Comparison of ENCODE assay signal across 30 cellular contexts in genomic region chr21:36482673-36483072, GRCh38. TPM values are rescaled to one million over a fixed set of nuclear protein-coding genes. Genes with fewer than 3 reads are reported as not detected.
"Had no signal": no experiment of that assay in that cellular context is flagged by ENCODE, and none has a peak within 500 bp of the region (broad histone marks: within the 10 kb centered on the region; RNA-seq: fewer than 3 reads in every experiment).

No MANE protein-coding gene starts in this region.

- DNase-seq: stimulated activated CD4-positive, alpha-beta T cell treated with anti-CD3 and anti-CD28 coated beads, Interleukin-2, amount 100 ng/mL, for 48 hours; stimulated activated CD4-positive, alpha-beta T cell treated with anti-CD3 and anti-CD28 coated beads, Interleukin-4, amount 100 ng/mL, for 1 hour; stimulated activated CD4-positive, alpha-beta T cell treated with anti-CD3 and anti-CD28 coated beads, Interleukin-4, amount 100 ng/mL, for 24 hours; stimulated activated CD4-positive, alpha-beta T cell treated with anti-CD3 and anti-CD28 coated beads, Interleukin-4, amount 100 ng/mL, for 4 hours; stimulated activated CD8-positive, alpha-beta memory T cell treated with anti-CD3 and anti-CD28 coated beads, Interleukin-4, amount 100 ng/mL, for 48 hours; stimulated activated naive B cell treated with anti-CD40 and anti-IgM and Interleukin-4, amounts not matched to agents 10 μg/mL and 1 μg/mL and 100 μg/mL, for 72 hours; stimulated activated naive CD4-positive, alpha-beta T cell; stimulated activated naive CD4-positive, alpha-beta T cell treated with Interleukin-2 at 50 U/mL for 16 hours; stimulated activated naive CD8-positive, alpha-beta T cell treated with anti-CD3 and anti-CD28 coated beads, Interleukin-15, amount 100 ng/mL, for 72 hours; stimulated activated naive CD8-positive, alpha-beta T cell treated with anti-CD3 and anti-CD28 coated beads, Interleukin-15, Interleukin-2, amounts not matched to agents 100 U/mL and 50 U/mL, for 24 hours; stomach; substantia nigra; testis; thyroid gland; tibial artery; transverse colon; trophoblast cell; upper lobe of left lung; upper lobe of right lung; uterus had no signal

- H3K4me1 ChIP-seq: tibial nerve, upper lobe of left lung, uterus, vagina had no signal

- H3K27me3 ChIP-seq: stomach, suprapubic skin, testis, thyroid gland, tibial artery, tibial nerve, transverse colon, upper lobe of left lung, upper lobe of right lung, uterus, vagina had no signal

- H3K9me3 ChIP-seq: stomach, suprapubic skin, testis, thoracic aorta, thyroid gland, tibial artery, tibial nerve, transverse colon, upper lobe of left lung, upper lobe of right lung, uterus, vagina had no signal

- ATAC-seq: stimulated activated effector memory CD8-positive, alpha-beta T cell treated with anti-CD3 and anti-CD28 coated beads, Interleukin-12 subunit alpha, Interleukin-12 subunit beta, amount 100 ng/mL, for 72 hours; stimulated activated memory B cell treated with anti-CD40 and anti-IgM and Interleukin-4, amounts not matched to agents 10 μg/mL and 1 μg/mL and 100 μg/mL, for 72 hours; stimulated activated naive B cell treated with anti-CD40 and anti-IgM and Interleukin-4, amounts not matched to agents 10 μg/mL and 1 μg/mL and 100 μg/mL, for 72 hours; stimulated activated naive CD8-positive, alpha-beta T cell treated with anti-CD3 and anti-CD28 coated beads, Interleukin-15, amount 100 ng/mL, for 72 hours; stimulated activated naive CD8-positive, alpha-beta T cell treated with anti-CD3 and anti-CD28 coated beads, Interleukin-15, Interleukin-2, amounts not matched to agents 100 U/mL and 50 U/mL, for 24 hours; upper lobe of right lung had no signal

- H3K36me3 ChIP-seq: stomach, suprapubic skin, thoracic aorta, thyroid gland, tibial artery, tibial nerve, transverse colon, upper lobe of left lung, upper lobe of right lung, uterus, vagina had no signal

- FAIRE-seq: urothelium cell line had no signal

- H3K4me3 ChIP-seq: stomach, suprapubic skin, testis, thoracic aorta, thyroid gland, tibial artery, tibial nerve, transverse colon, upper lobe of left lung, upper lobe of right lung, uterus, vagina had no signal

- H3K27ac ChIP-seq: stomach, suprapubic skin, testis, thoracic aorta, thyroid gland, tibial artery, tibial nerve, transverse colon, upper lobe of left lung, upper lobe of right lung, uterus, vagina had no signal

RNA-seq across cellular contexts. Expression of gene CLDN14, which starts 2.8 kb away (rescaled TPM):
- total RNA-seq: stomach, subcutaneous adipose tissue, temporal lobe, thoracic aorta, thyroid gland, transverse colon, upper lobe of right lung, ureter, uterus, vagina had no signal
